ENCODE assay signal across 11 cellular contexts in genomic region chr20:62289898-62290297, GRCh38.
"Had no signal": no experiment of that assay in that cellular context is flagged by ENCODE, and none has a peak within 500 bp of the region (broad histone marks: within the 10 kb centered on the region; RNA-seq: fewer than 3 reads in every experiment).

No MANE protein-coding gene starts in this region.

- H3K9me3 ChIP-seq: HAP-1 had no signal

- H3K4me3 ChIP-seq: GM23248, GM23338, HAP-1 had no signal

- H3K4me2 ChIP-seq: GM23338 had no signal

- ATAC-seq: GM23338, HCT116 had no signal

- DNase-seq: GM23248, GOT3, H7, H9, HCEC 1CT, HFFc6 had no signal

- FAIRE-seq: H1, H54 had no signal

- H2AFZ ChIP-seq: GM23248, GM23338 had no signal

- H3K27ac ChIP-seq: GM23248 had no signal

- H3K4me1 ChIP-seq: HAP-1 had no signal

- H3K9ac ChIP-seq: GM23248 had no signal
